Comparison of ENCODE assay signal across 21 cellular contexts in the genomic region with DNA sequence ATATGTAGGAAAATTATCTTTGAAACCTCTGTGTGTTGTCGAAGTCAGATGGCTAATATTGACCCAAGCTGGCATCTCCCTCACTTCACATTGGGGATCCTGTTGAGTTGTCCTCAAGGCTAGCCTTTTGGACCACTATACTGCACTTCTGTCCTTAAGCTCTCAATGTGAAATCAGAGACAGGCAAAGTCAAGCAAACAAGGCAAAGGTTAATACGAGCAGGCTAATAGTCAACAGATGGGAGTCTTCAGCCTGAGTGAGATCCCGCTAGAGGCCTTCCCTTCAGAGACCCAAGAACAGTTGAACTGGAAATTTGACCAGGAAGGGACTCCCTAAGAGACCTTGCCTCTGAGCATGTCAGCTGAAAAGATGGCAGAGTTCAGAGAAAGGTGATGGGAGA.
"Had no signal": no experiment of that assay in that cellular context is flagged by ENCODE, and none has a peak within 500 bp of the region (broad histone marks: within the 10 kb centered on the region; RNA-seq: fewer than 3 reads in every experiment).

No MANE protein-coding gene starts in this region.

- DNase-seq: colonic mucosa; dermis blood vessel endothelial cell; esophagus squamous epithelium; foreskin fibroblast; glutamatergic neuron; left ventricle myocardium superior; mesendoderm; naive B cell; posterior cingulate gyrus; sigmoid colon; stimulated activated CD4-positive, alpha-beta T cell treated with anti-CD3 and anti-CD28 coated beads, Interleukin-2, amount 100 ng/mL, for 24 hours; stimulated activated naive CD4-positive, alpha-beta T cell; stomach; substantia nigra; upper lobe of left lung; uterus had no signal

- H3K27ac ChIP-seq: colonic mucosa, esophagus squamous epithelium, gastroesophageal sphincter, sigmoid colon, skin epidermis, stomach, thoracic aorta, upper lobe of left lung, uterus had no signal

- H3K4me3 Mint-ChIP-seq: naive B cell, nephron had no signal

- H3K36me3 ChIP-seq: colonic mucosa, esophagus squamous epithelium, gastroesophageal sphincter, sigmoid colon, stomach, thoracic aorta, upper lobe of left lung, uterus had no signal

- FAIRE-seq: keratinocyte had no signal

- H3K4me3 ChIP-seq: colonic mucosa, esophagus squamous epithelium, gastroesophageal sphincter, sigmoid colon, skin epidermis, stomach, thoracic aorta, upper lobe of left lung, uterus had no signal

- H3K9me3 Mint-ChIP-seq: nephron had no signal

- H3K4me1 ChIP-seq: colonic mucosa, uterus had no signal

- H3K27me3 Mint-ChIP-seq: naive B cell had no signal

- H3K36me3 Mint-ChIP-seq: naive B cell had no signal

- ATAC-seq: gastroesophageal sphincter, left ventricle myocardium superior had no signal

- H3K9me3 ChIP-seq: colonic mucosa, esophagus squamous epithelium, gastroesophageal sphincter, sigmoid colon, stomach, thoracic aorta, upper lobe of left lung, uterus had no signal

- H3K27me3 ChIP-seq: colonic mucosa, esophagus squamous epithelium, gastroesophageal sphincter, sigmoid colon, stomach, upper lobe of left lung, uterus had no signal

- H3K4me1 Mint-ChIP-seq: naive B cell had no signal
